ENCODE assay signal across 9 cellular contexts in genomic region chr12:53052419-53053222, GRCh38. TPM values are rescaled to one million over a fixed set of nuclear protein-coding genes. Genes with fewer than 3 reads are reported as not detected.
DNase-seq lines count a peak whose midpoint lies in the region; ATAC-seq, FAIRE-seq and TF ChIP-seq lines count a peak whose summit lies in the region.
"Had no signal": no experiment of that assay in that cellular context is flagged by ENCODE, and none has a peak within 500 bp of the region (broad histone marks: within the 10 kb centered on the region; RNA-seq: fewer than 3 reads in every experiment).

No MANE protein-coding gene starts in this region.

- TF ChIP-seq RAD21 in Ishikawa (IDR thresholded peaks at IDR 0.05; ENCODE audit: low read depth), result no peak

- H3K9me3 ChIP-seq in kidney (ENCODE audit: control insufficient read depth in 1 of 2, low read length in 2 of 2), result no peaks in the 10 kb centered on the region

- in situ Hi-C loops in astrocyte of the spinal cord (cut with HindIII; ENCODE audit: low sequenced_read_pairs), result no loop called here

- no peak for FAIRE-seq in kidney (lab: Jason Lieb, UNC)
- FAIRE-seq: endometrium had no signal

- DNase-seq in astrocyte of the spinal cord (ENCODE audit: low read depth, low spot score) (peak; percentile 85), kidney (peak; percentile 97), stromal cell of bone marrow (ENCODE audit: low read depth) (peak; percentile 81), cerebellum (ENCODE audit: low spot score) (no peak)
- no peak for DNase-seq in activated CD4-positive, alpha-beta T cell treated with anti-CD3 and anti-CD28 coated beads, Interleukin-2, amount 50 U/mL, for 4 hours
- DNase-seq in stimulated activated CD4-positive, alpha-beta T cell treated with anti-CD3 and anti-CD28 coated beads, Interleukin-4, amount 100 ng/mL, for 1 hour, result no peak

- H3K4me3 ChIP-seq in astrocyte of the spinal cord (ENCODE audit: low read depth, low read length) (no peak overlapping the region), kidney (ENCODE audit: low read length in 2 of 2) (peak overlapping the region; percentile 79 to 84)

- TF ChIP-seq CTCF in astrocyte of the spinal cord (IDR thresholded peaks at IDR 0.05; ENCODE audit: low read depth, low read length), result no peak
- no peak for TF ChIP-seq CTCF in kidney (IDR thresholded peaks at IDR 0.05; ENCODE audit: borderline replicate concordance, extremely low read depth, insufficient read depth)

- peak overlapping the region in 1 of 2 donors; percentile 97 for H3K9ac ChIP-seq in kidney (ENCODE audit: low read length in 2 of 2)

- peak; percentile 32; the same call in 1 of the 2 replicates for TF ChIP-seq EP300 in Ishikawa (IDR thresholded peaks at IDR 0.05; ENCODE audit: borderline replicate concordance)

- peaks cover 53 to 68% of the 10 kb centered on the region in 2 donors for H3K4me1 ChIP-seq in kidney (ENCODE audit: control insufficient read depth in 1 of 2, insufficient read depth in 1 of 2, low read depth in 1 of 2, low read length in 2 of 2)

- peak overlapping the region; percentile 99 for H3K27ac ChIP-seq in kidney (ENCODE audit: low read depth in 2 of 2, low read length in 2 of 2)

- peaks cover 9 to 18% of the 10 kb centered on the region in 2 donors for H3K36me3 ChIP-seq in kidney (ENCODE audit: control insufficient read depth in 1 of 2, insufficient read depth in 2 of 2, low read length in 2 of 2)

- intact Hi-C loops in kidney (cut with DNase I), result no loop called here

- ATAC-seq in GM21515 (IDR thresholded peaks at IDR 0.05; ENCODE audit: unreplicated experiment), result no peak

TF ChIP-seq in Ishikawa, 13 proteins besides CTCF, POLR2A, EP300 and RAD21:
- no peak for TF ChIP-seq CREB1 (IDR thresholded peaks at IDR 0.05; ENCODE audit: low read depth)
- TF ChIP-seq NFIC (IDR thresholded peaks at IDR 0.05), result peak; percentile 92
- TF ChIP-seq ZBTB7A (IDR thresholded peaks at IDR 0.05; ENCODE audit: low read depth), result no peak
- TF ChIP-seq EGR1 (IDR thresholded peaks at IDR 0.05), result no peak
- no peak for TF ChIP-seq YY1 (IDR thresholded peaks at IDR 0.05; ENCODE audit: low read depth)
- no peak for TF ChIP-seq TAF1 (IDR thresholded peaks at IDR 0.05; ENCODE audit: low read depth)
- TF ChIP-seq, protein P1, sequence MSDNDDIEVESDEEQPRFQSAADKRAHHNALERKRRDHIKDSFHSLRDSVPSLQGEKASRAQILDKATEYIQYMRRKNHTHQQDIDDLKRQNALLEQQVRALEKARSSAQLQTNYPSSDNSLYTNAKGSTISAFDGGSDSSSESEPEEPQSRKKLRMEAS (IDR thresholded peaks at IDR 0.05), result no peak
- no peak for TF ChIP-seq TEAD4 (IDR thresholded peaks at IDR 0.05)
- no peak for TF ChIP-seq CEBPB (IDR thresholded peaks at IDR 0.05)
- TF ChIP-seq, protein P2, sequence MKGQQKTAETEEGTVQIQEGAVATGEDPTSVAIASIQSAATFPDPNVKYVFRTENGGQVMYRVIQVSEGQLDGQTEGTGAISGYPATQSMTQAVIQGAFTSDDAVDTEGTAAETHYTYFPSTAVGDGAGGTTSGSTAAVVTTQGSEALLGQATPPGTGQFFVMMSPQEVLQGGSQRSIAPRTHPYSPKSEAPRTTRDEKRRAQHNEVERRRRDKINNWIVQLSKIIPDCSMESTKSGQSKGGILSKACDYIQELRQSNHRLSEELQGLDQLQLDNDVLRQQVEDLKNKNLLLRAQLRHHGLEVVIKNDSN (IDR thresholded peaks at IDR 0.05), result no peak
- TF ChIP-seq FOXM1 (IDR thresholded peaks at IDR 0.05; ENCODE audit: borderline replicate concordance, low read depth), result no peak
- peak; percentile 84 for TF ChIP-seq TCF12 (IDR thresholded peaks at IDR 0.05; ENCODE audit: low read depth)
TF ChIP-seq in Ishikawa: peak in this region for 2.

RNA-seq across cellular contexts. Expression of gene TNS2, which starts 2.8 kb away (rescaled TPM):
- 179 TPM for total RNA-seq in kidney
- 90.1 TPM for polyA plus RNA-seq in kidney (ENCODE audit: insufficient read depth, low read depth, low replicate concordance)
- 26.7 TPM for total RNA-seq in cerebellum

RNA-seq across cellular contexts. Expression of gene SPRYD3, which starts 26.6 kb away (rescaled TPM):
- 72.3 TPM for total RNA-seq in kidney
- 40.0 TPM for polyA plus RNA-seq in kidney (ENCODE audit: insufficient read depth, low read depth, low replicate concordance)
- total RNA-seq in cerebellum, result 16.0 TPM

RNA-seq across cellular contexts. Expression of gene IGFBP6, which starts 44.8 kb away (rescaled TPM):
- total RNA-seq in kidney (203 TPM), cerebellum (5.5 TPM)
- 57.3 TPM for polyA plus RNA-seq in kidney (ENCODE audit: insufficient read depth, low read depth, low replicate concordance)

RNA-seq across cellular contexts. Expression of gene EIF4B, which starts 46.4 kb away (rescaled TPM):
- total RNA-seq in kidney (417 TPM), cerebellum (410 TPM)
- 114 TPM for polyA plus RNA-seq in kidney (ENCODE audit: insufficient read depth, low read depth, low replicate concordance)

RNA-seq across cellular contexts. Expression of gene SOAT2, which starts 50.7 kb away (rescaled TPM):
- total RNA-seq in kidney, result 0.19 TPM
- 0.26 TPM for polyA plus RNA-seq in kidney (ENCODE audit: insufficient read depth, low read depth, low replicate concordance)
- total RNA-seq in cerebellum, result 0.27 TPM

Comparison
In these comparisons a context has a peak if more than half of its experiments do, and no peak if none do; other contexts are left out.
1. DNase-seq: peak in astrocyte of the spinal cord (single experiment), kidney (single experiment) and stromal cell of bone marrow (single experiment); none in activated CD4-positive, alpha-beta T cell treated with anti-CD3 and anti-CD28 coated beads, Interleukin-2, amount 50 U/mL, for 4 hours (0 of 2), cerebellum (single experiment) and stimulated activated CD4-positive, alpha-beta T cell treated with anti-CD3 and anti-CD28 coated beads, Interleukin-4, amount 100 ng/mL, for 1 hour (single experiment).
2. RNA of gene IGFBP6, which starts 44.8 kb away (total RNA-seq): 203 TPM in kidney (single experiment); 5.5 TPM in cerebellum (single experiment); every median in the first group is over 10 times any median in the second.